Comparison of ENCODE assay signal across 11 cellular contexts in the genomic region with DNA sequence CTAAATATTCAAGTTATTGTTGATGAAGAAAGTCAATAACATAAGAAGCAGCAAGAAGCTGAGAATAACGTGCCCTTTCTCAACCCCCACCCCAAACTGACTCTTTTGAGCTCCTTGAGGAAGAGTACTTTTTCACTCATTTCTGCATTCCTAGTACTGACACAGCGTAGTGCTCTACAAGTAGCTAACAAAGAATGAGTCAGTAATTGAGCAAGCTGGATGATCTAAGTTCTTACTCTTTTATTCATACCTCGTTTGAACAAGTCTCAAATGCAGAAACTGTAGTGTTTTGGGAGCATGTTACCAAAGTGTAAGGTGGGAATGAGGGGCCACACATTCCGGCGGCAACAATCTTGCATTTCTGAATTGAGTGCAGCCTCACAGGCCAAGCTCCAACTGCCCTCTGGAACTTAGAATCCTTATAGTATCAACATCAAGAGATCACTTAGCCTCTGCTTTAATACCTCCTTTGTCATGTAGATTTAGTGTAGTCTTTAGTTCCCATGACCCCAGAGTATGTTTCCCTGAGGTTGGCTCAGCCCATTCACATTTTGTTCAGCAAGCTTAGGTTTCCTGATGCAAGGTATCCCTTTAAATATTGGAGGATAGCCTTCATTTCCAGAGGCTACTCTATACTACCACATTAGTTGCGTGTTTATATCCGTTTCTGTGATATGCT.
DNase-seq lines count a peak whose midpoint lies in the region; FAIRE-seq and TF ChIP-seq lines count a peak whose summit lies in the region.
"Had no signal": no experiment of that assay in that cellular context is flagged by ENCODE, and none has a peak within 500 bp of the region (broad histone marks: within the 10 kb centered on the region; RNA-seq: fewer than 3 reads in every experiment).

No MANE protein-coding gene starts in this region.

- peak; percentile 100 for FAIRE-seq in astrocyte (lab: Jason Lieb, UNC)

- no peaks in the 10 kb centered on the region for H4K20me1 ChIP-seq in astrocyte (ENCODE audit: insufficient read depth, low read length)

- no peak overlapping the region for H2AFZ ChIP-seq in astrocyte (ENCODE audit: low read depth, low read length)

- H3K9me3 Mint-ChIP-seq in astrocyte (ENCODE audit: unreplicated experiment), result no peaks in the 10 kb centered on the region

- H3K4me3 Mint-ChIP-seq in astrocyte (ENCODE audit: unreplicated experiment), result no peak overlapping the region

- no peak for TF ChIP-seq CTCF in astrocyte (IDR thresholded peaks at IDR 0.05; ENCODE audit: insufficient read depth, low read depth, low read length)

- H3K27me3 ChIP-seq in astrocyte (ENCODE audit: insufficient read depth, low read length), result no peaks in the 10 kb centered on the region
- H3K27me3 ChIP-seq: BE2C, heart right ventricle had no signal

- H3K4me1 Mint-ChIP-seq in astrocyte (ENCODE audit: low read depth, unreplicated experiment), result peaks cover 33% of the 10 kb centered on the region

- peak overlapping the region; percentile 32 for H3K9ac ChIP-seq in astrocyte (ENCODE audit: low read length)

- peak overlapping the region; percentile 94 for H3K27ac Mint-ChIP-seq in astrocyte (ENCODE audit: unreplicated experiment)

- H3K36me3 Mint-ChIP-seq in astrocyte (ENCODE audit: low read depth, unreplicated experiment), result no peaks in the 10 kb centered on the region

- in situ Hi-C loops in ACHN (cut with HindIII; ENCODE audit: low pct_ligation_motif_present, low pct_unique_long_range_greater_than_20kb, low sequenced_read_pairs), result no loop called here

- H3K27me3 Mint-ChIP-seq in astrocyte (ENCODE audit: low read depth, unreplicated experiment), result no peaks in the 10 kb centered on the region

- H3K4me2 ChIP-seq in astrocyte (ENCODE audit: low read length), result peak overlapping the region; percentile 45

- H3K79me2 ChIP-seq in astrocyte (ENCODE audit: insufficient read depth, low read length), result peaks cover 15% of the 10 kb centered on the region

- peaks cover 33% of the 10 kb centered on the region for H3K4me1 ChIP-seq in astrocyte (ENCODE audit: insufficient read depth, low read length)
- H3K4me1 ChIP-seq: BE2C had no signal

- DNase-seq in ACHN (peak; percentile 67), HS-5 (ENCODE audit: low read depth) (peak; percentile 64), astrocyte (ENCODE audit: low read depth) (peak; percentile 95), iPS-NIHi11 (ENCODE audit: low spot score) (peak; percentile 10), amygdala (lab: John Stamatoyannopoulos, UW) (no peak), NCI-H1092 (lab: John Stamatoyannopoulos, UW) (no peak), NCI-H2227 (lab: John Stamatoyannopoulos, UW; ENCODE audit: unreplicated experiment) (no peak)
- no peak for DNase-seq in activated effector memory CD4-positive, alpha-beta T cell treated with anti-CD3 and anti-CD28 coated beads, Interleukin-2, amount 50 U/mL, for 16 hours
- DNase-seq: BE2C, heart right ventricle had no signal

- no peak overlapping the region for H3K4me3 ChIP-seq in astrocyte (ENCODE audit: insufficient read depth, low read depth, low read length)
- H3K4me3 ChIP-seq: coronary artery, heart right ventricle had no signal

- peak overlapping the region; percentile 76 for H3K27ac ChIP-seq in astrocyte (ENCODE audit: low read depth, low read length)
- H3K27ac ChIP-seq: coronary artery, heart right ventricle had no signal

- no peaks in the 10 kb centered on the region for H3K9me3 ChIP-seq in astrocyte (ENCODE audit: insufficient read depth, low read depth, low read length)
- H3K9me3 ChIP-seq: BE2C, heart right ventricle had no signal

- H3K36me3 ChIP-seq in astrocyte (ENCODE audit: insufficient read depth, low read length), result no peaks in the 10 kb centered on the region
- H3K36me3 ChIP-seq: BE2C, heart right ventricle had no signal

Comparison
In these comparisons a context has a peak if more than half of its experiments do, and no peak if none do; other contexts are left out.
1. DNase-seq: peak in ACHN (single experiment), HS-5 (single experiment), astrocyte (single experiment) and iPS-NIHi11 (single experiment); none in amygdala (0 of 56), NCI-H1092 (single experiment), activated effector memory CD4-positive, alpha-beta T cell treated with anti-CD3 and anti-CD28 coated beads, Interleukin-2, amount 50 U/mL, for 16 hours (single experiment) and NCI-H2227 (single experiment).